In the genomic region with DNA sequence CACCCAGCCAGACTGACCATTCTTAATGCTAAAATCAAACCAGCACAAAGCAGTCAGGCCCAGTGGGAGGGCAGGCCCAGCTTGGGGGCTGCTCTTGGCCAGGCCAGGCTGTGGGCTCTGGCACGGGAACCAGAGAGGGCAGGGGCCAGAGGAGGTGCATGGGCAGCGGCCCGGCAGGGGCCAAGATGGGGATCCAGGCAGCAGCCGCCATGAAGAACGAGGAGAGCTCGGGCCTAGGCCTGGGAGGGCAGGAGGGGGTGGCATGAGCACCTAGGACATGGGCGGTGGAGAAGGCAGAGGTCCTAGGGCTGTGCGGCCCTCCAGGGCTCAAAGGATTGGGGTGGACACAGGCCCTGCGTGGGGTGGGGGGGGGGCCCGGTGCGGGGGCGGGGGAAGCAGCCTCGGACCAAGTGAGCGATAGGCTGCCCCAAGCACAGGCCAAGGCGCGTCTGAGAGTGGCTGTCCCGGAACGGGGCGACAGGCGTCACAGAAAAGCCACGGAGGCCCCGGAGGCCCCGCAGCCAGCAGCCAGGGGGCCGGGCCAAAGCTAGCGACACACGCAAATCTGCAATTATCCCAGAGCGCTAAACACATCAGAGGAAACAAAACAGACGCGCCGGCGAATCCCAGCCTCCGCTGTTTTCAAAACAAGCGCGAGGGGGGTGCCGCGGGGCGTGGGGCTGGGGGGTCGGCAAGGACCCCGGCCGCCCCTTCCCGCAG, we compare ENCODE assay signal across 14 cellular contexts. TPM values are rescaled to one million over a fixed set of nuclear protein-coding genes. Genes with fewer than 3 reads are reported as not detected.
A peak's percentile ranks its signal among the peaks of the same experiment; 100 is the strongest.
DNase-seq lines count a peak whose midpoint lies in the region; ATAC-seq, FAIRE-seq and TF ChIP-seq lines count a peak whose summit lies in the region.
"Had no signal": no experiment of that assay in that cellular context is flagged by ENCODE, and none has a peak within 500 bp of the region (broad histone marks: within the 10 kb centered on the region; RNA-seq: fewer than 3 reads in every experiment).

No MANE protein-coding gene starts in this region.

- in situ Hi-C loops in GM23248 (cut with MboI), result no loop called here

- TF ChIP-seq POLR2A in spleen (IDR thresholded peaks at IDR 0.05), result no peak

- no peak overlapping the region for H2AFZ ChIP-seq in GM23248
- H2AFZ ChIP-seq in astrocyte (ENCODE audit: low read depth, low read length), result no peak overlapping the region

- H3K36me3 Mint-ChIP-seq in astrocyte (ENCODE audit: low read depth, unreplicated experiment), result peaks cover 2% of the 10 kb centered on the region
- no peaks in the 10 kb centered on the region for H3K36me3 Mint-ChIP-seq in activated T-cell treated with anti-CD3 and anti-CD28 coated beads, Interleukin-2, amount 50 U/mL, for 72 hours (ENCODE audit: insufficient read depth in 2 of 2)

- peak overlapping the region; percentile 54 for H3K4me3 Mint-ChIP-seq in astrocyte (ENCODE audit: unreplicated experiment)
- peak overlapping the region in 1 of 2 donors; percentile 57 for H3K4me3 Mint-ChIP-seq in activated T-cell treated with anti-CD3 and anti-CD28 coated beads, Interleukin-2, amount 50 U/mL, for 72 hours

- intact Hi-C loops in spleen (cut with DNase I; ENCODE audit: low total_unique reads), result no loop called here

- no peak for FAIRE-seq in astrocyte (lab: Jason Lieb, UNC)

- TF ChIP-seq CTCF in astrocyte (IDR thresholded peaks at IDR 0.05; ENCODE audit: insufficient read depth, low read depth, low read length) (no peak), spleen (IDR thresholded peaks at IDR 0.05 in 8 of 11, conservative IDR thresholded peaks at IDR 0.05 in 3 of 11) (peak in 2 of 11 experiments; percentile 12 to 44)

- H3K27me3 Mint-ChIP-seq in astrocyte (ENCODE audit: low read depth, unreplicated experiment), result no peaks in the 10 kb centered on the region
- H3K27me3 Mint-ChIP-seq in activated T-cell treated with anti-CD3 and anti-CD28 coated beads, Interleukin-2, amount 50 U/mL, for 72 hours (ENCODE audit: low read depth), result no peaks in the 10 kb centered on the region

- H3K27me3 ChIP-seq in GM23248 (replicated peaks; ENCODE audit: insufficient read depth) (no peaks in the 10 kb centered on the region), astrocyte (ENCODE audit: insufficient read depth, low read length) (no peaks in the 10 kb centered on the region), iPS-20b (ENCODE audit: insufficient read depth, low read length) (no peaks in the 10 kb centered on the region), spleen (replicated peaks in 1 of 7) (peaks cover 0 to 53% (median 9%) of the 10 kb centered on the region in 7 donors)
- H3K27me3 ChIP-seq: SJSA1 had no signal

- H3K9me3 ChIP-seq in GM23248 (ENCODE audit: low read depth) (no peaks in the 10 kb centered on the region), astrocyte (ENCODE audit: insufficient read depth, low read depth, low read length) (no peaks in the 10 kb centered on the region), iPS-20b (ENCODE audit: insufficient read depth, low read depth, low read length) (no peaks in the 10 kb centered on the region), spleen (no peaks in the 10 kb centered on the region)
- H3K9me3 ChIP-seq: SJSA1 had no signal

- H4K20me1 ChIP-seq in GM23248 (ENCODE audit: insufficient read depth) (no peaks in the 10 kb centered on the region; the same call in 1 of the 2 replicates), astrocyte (ENCODE audit: insufficient read depth, low read length) (peaks cover 92% of the 10 kb centered on the region)

- H3K36me3 ChIP-seq in GM23248 (ENCODE audit: low read depth), result no peaks in the 10 kb centered on the region
- H3K36me3 ChIP-seq in astrocyte (ENCODE audit: insufficient read depth, low read length), result no peaks in the 10 kb centered on the region
- no peaks in the 10 kb centered on the region for H3K36me3 ChIP-seq in iPS-20b (ENCODE audit: insufficient read depth, low read depth, low read length)
- peaks cover 0 to 19% (median 0%) of the 10 kb centered on the region in 6 donors for H3K36me3 ChIP-seq in spleen

- H3K4me2 ChIP-seq in GM23248 (ENCODE audit: unreplicated experiment) (peak overlapping the region; percentile 51), astrocyte (ENCODE audit: low read length) (peak overlapping the region; percentile 39)

- H3K9me3 Mint-ChIP-seq in astrocyte (ENCODE audit: unreplicated experiment), result no peaks in the 10 kb centered on the region
- no peaks in the 10 kb centered on the region for H3K9me3 Mint-ChIP-seq in activated T-cell treated with anti-CD3 and anti-CD28 coated beads, Interleukin-2, amount 50 U/mL, for 72 hours

- DNase-seq in GM23248 (peak; percentile 68), astrocyte (ENCODE audit: low read depth) (no peak), spleen (no peak)
- no peak for DNase-seq in activated T-cell treated with anti-CD3 and anti-CD28 coated beads, Interleukin-2, amount 50 U/mL, for 72 hours
- DNase-seq: cortex of kidney; EL; kidney glomerular epithelial cell; MV-4-11; stimulated activated CD4-positive, alpha-beta T cell treated with anti-CD3 and anti-CD28 coated beads, Interleukin-2, amount 100 ng/mL, for 48 hours had no signal

- H3K79me2 ChIP-seq in GM23248 (ENCODE audit: insufficient read depth), result peaks cover 99% of the 10 kb centered on the region
- H3K79me2 ChIP-seq in astrocyte (ENCODE audit: insufficient read depth, low read length), result peaks cover 99% of the 10 kb centered on the region

- WGBS in GM23248 (ENCODE audit: low coverage in 1 of 2, low lambda C conversion rate in 2 of 2, missing lambda C conversion rate in 2 of 2), 2 experiments, result 29 to 35% methylated on average over 25 to 41 of the region's 41 CpGs
- 14 to 51% (median 25%) methylated on average over 6 to 41 of the region's 41 CpGs for WGBS in spleen, 5 donors

- H3F3A ChIP-seq in GM23248 (ENCODE audit: insufficient read depth), result peaks cover 9% of the 10 kb centered on the region

- peak overlapping the region; percentile 83 for H3K27ac Mint-ChIP-seq in astrocyte (ENCODE audit: unreplicated experiment)
- no peak overlapping the region for H3K27ac Mint-ChIP-seq in activated T-cell treated with anti-CD3 and anti-CD28 coated beads, Interleukin-2, amount 50 U/mL, for 72 hours

- H3K9ac ChIP-seq in GM23248 (peak overlapping the region; percentile 62), astrocyte (ENCODE audit: low read length) (no peak overlapping the region), iPS-20b (ENCODE audit: low read depth, low read length) (no peak overlapping the region)

- no peaks in the 10 kb centered on the region for H3K9me2 ChIP-seq in GM23248 (ENCODE audit: insufficient read depth)

- peak overlapping the region; percentile 58 for H3K27ac ChIP-seq in GM23248
- H3K27ac ChIP-seq in astrocyte (ENCODE audit: low read depth, low read length), result no peak overlapping the region
- H3K27ac ChIP-seq in iPS-20b (ENCODE audit: low read length), result no peak overlapping the region
- peak overlapping the region in 7 of 8 donors; percentile 43 to 96 (median 91) for H3K27ac ChIP-seq in spleen
- H3K27ac ChIP-seq: SJSA1 had no signal

- peaks cover 24% of the 10 kb centered on the region for H3K4me1 Mint-ChIP-seq in astrocyte (ENCODE audit: low read depth, unreplicated experiment)
- no peaks in the 10 kb centered on the region for H3K4me1 Mint-ChIP-seq in activated T-cell treated with anti-CD3 and anti-CD28 coated beads, Interleukin-2, amount 50 U/mL, for 72 hours (ENCODE audit: low read depth)

- no peak for ATAC-seq in HG02610 (IDR thresholded peaks at IDR 0.05; ENCODE audit: unreplicated experiment)
- no peak for ATAC-seq in GM19455 (IDR thresholded peaks at IDR 0.05; ENCODE audit: unreplicated experiment)
- ATAC-seq in activated T-cell treated with anti-CD3 and anti-CD28 coated beads, Interleukin-2, amount 50 U/mL, for 72 hours (replicated peaks in 1 of 2), result no peak
- ATAC-seq in HG02763 (IDR thresholded peaks at IDR 0.05; ENCODE audit: unreplicated experiment), result no peak

- H3K4me3 ChIP-seq in GM23248, result peak overlapping the region; percentile 60
- no peak overlapping the region for H3K4me3 ChIP-seq in astrocyte (ENCODE audit: insufficient read depth, low read depth, low read length)
- H3K4me3 ChIP-seq in iPS-20b (ENCODE audit: low read length), result peak overlapping the region; percentile 58; the same call in 1 of the 2 replicates
- H3K4me3 ChIP-seq in spleen, result peak overlapping the region; percentile 20 to 91 (median 32)
- H3K4me3 ChIP-seq: SJSA1 had no signal

- H3K4me1 ChIP-seq in GM23248 (ENCODE audit: insufficient read depth) (peaks cover 32% of the 10 kb centered on the region), astrocyte (ENCODE audit: insufficient read depth, low read length) (peaks cover 49% of the 10 kb centered on the region), iPS-20b (ENCODE audit: insufficient read depth, low read length) (peaks cover 5% of the 10 kb centered on the region; the same call in 1 of the 2 replicates), spleen (peaks cover 76 to 100% (median 96%) of the 10 kb centered on the region in 6 donors)

RNA-seq across cellular contexts. Expression of gene PLXNB2, which starts 8.3 kb away (rescaled TPM):
- 136 and 147 TPM in 2 replicates for total RNA-seq in GM23248 (2014; rRNA removed; shearing (Covaris generic))
- polyA plus RNA-seq in GM23248 (2016; fragmentation: Nextera tagmentation; extraction: Ambion mirVana), result 123 and 136 TPM in 2 replicates
- total RNA-seq in astrocyte, result 327 and 376 TPM in 2 replicates
- total RNA-seq in spleen, result 100 to 1,000 TPM; 175 to 382 (median 278) TPM
- 100 to 1,000 TPM in 1 of 3 donors, 10 to 100 TPM in 2; 41.9 to 113 (median 68.3) TPM for polyA plus RNA-seq in spleen
- total RNA-seq in activated T-cell treated with anti-CD3 and anti-CD28 coated beads, Interleukin-2, amount 50 U/mL, for 72 hours, result 10 to 100 TPM; 30.2 to 34.0 TPM

RNA-seq across cellular contexts. Expression of gene DENND6B, which starts 27.7 kb away (rescaled TPM):
- total RNA-seq in GM23248 (2014; rRNA removed; shearing (Covaris generic)), result 3.3 and 5.7 TPM in 2 replicates
- polyA plus RNA-seq in GM23248 (2016; fragmentation: Nextera tagmentation; extraction: Ambion mirVana) (6.1 and 6.6 TPM in 2 replicates), spleen (10 to 100 TPM in 1 of 3 donors, 1 to 10 TPM in 2; 6.4 to 10.4 (median 9.9) TPM)
- total RNA-seq in astrocyte (5.4 and 5.8 TPM in 2 replicates), spleen (1 to 10 TPM; 4.5 to 8.9 (median 6.0) TPM)
- 1 to 10 TPM; 6.4 to 8.5 TPM for total RNA-seq in activated T-cell treated with anti-CD3 and anti-CD28 coated beads, Interleukin-2, amount 50 U/mL, for 72 hours

RNA-seq across cellular contexts. Expression of gene MAPK11, which starts 28.9 kb away (rescaled TPM):
- total RNA-seq in GM23248 (2014; rRNA removed; shearing (Covaris generic)), result 9.8 and 12.3 TPM in 2 replicates
- polyA plus RNA-seq in GM23248 (2016; fragmentation: Nextera tagmentation; extraction: Ambion mirVana), result 1.0 and 1.2 TPM in 2 replicates
- total RNA-seq in astrocyte, result 19.6 and 22.4 TPM in 2 replicates
- total RNA-seq in spleen, result 10 to 100 TPM in 3 of 7 donors, 1 to 10 TPM in 4; 5.2 to 20.7 (median 9.3) TPM
- polyA plus RNA-seq in spleen, result 10 to 100 TPM; 10.7 to 25.3 (median 21.0) TPM
- total RNA-seq in activated T-cell treated with anti-CD3 and anti-CD28 coated beads, Interleukin-2, amount 50 U/mL, for 72 hours, result 10 to 100 TPM; 16.6 to 27.1 TPM

RNA-seq across cellular contexts. Expression of gene MAPK12, which starts 37.6 kb away (rescaled TPM):
- total RNA-seq in GM23248 (2014; rRNA removed; shearing (Covaris generic)), result 22.8 and 28.7 TPM in 2 replicates
- polyA plus RNA-seq in GM23248 (2016; fragmentation: Nextera tagmentation; extraction: Ambion mirVana), result 20.7 and 23.2 TPM in 2 replicates
- total RNA-seq in astrocyte, result 29.1 and 36.4 TPM in 2 replicates
- 10 to 100 TPM in 2 of 7 donors, 1 to 10 TPM in 5; 3.9 to 11.6 (median 6.4) TPM for total RNA-seq in spleen
- polyA plus RNA-seq in spleen, result 10 to 100 TPM in 1 of 3 donors, 1 to 10 TPM in 2; 6.9 to 11.0 (median 9.0) TPM
- 10 to 100 TPM in 1 of 2 donors, 1 to 10 TPM in 1; 8.5 to 11.5 TPM for total RNA-seq in activated T-cell treated with anti-CD3 and anti-CD28 coated beads, Interleukin-2, amount 50 U/mL, for 72 hours

RNA-seq across cellular contexts. Expression of gene PPP6R2, which starts 44.0 kb away (rescaled TPM):
- total RNA-seq in GM23248 (2014; rRNA removed; shearing (Covaris generic)), result 50.0 and 58.4 TPM in 2 replicates
- polyA plus RNA-seq in GM23248 (2016; fragmentation: Nextera tagmentation; extraction: Ambion mirVana) (22.2 and 22.3 TPM in 2 replicates), spleen (10 to 100 TPM; 23.6 to 48.7 (median 27.8) TPM)
- total RNA-seq in astrocyte (47.9 and 48.3 TPM in 2 replicates), spleen (10 to 100 TPM; 54.0 to 76.2 (median 64.7) TPM)
- total RNA-seq in activated T-cell treated with anti-CD3 and anti-CD28 coated beads, Interleukin-2, amount 50 U/mL, for 72 hours, result 10 to 100 TPM; 45.6 to 51.3 TPM

Comparison
In these comparisons a context has a peak if more than half of its experiments do, and no peak if none do; other contexts are left out.
1. H3K27ac ChIP-seq: peak in GM23248 (single experiment) and spleen (7 of 8); none in astrocyte (single experiment) and iPS-20b (single experiment).